ENCODE assay signal across 14 cellular contexts in genomic region chr4:105542032-105542431, GRCh38. TPM values are rescaled to one million over a fixed set of nuclear protein-coding genes. Genes with fewer than 3 reads are reported as not detected.
DNase-seq lines count a peak whose midpoint lies in the region; ATAC-seq and TF ChIP-seq lines count a peak whose summit lies in the region.
"Had no signal": no experiment of that assay in that cellular context is flagged by ENCODE, and none has a peak within 500 bp of the region (broad histone marks: within the 10 kb centered on the region; RNA-seq: fewer than 3 reads in every experiment).

No MANE protein-coding gene starts in this region.

- H3K4me3 ChIP-seq in mucosa of descending colon: no peak overlapping the region
- H3K4me3 ChIP-seq: A549, GM23248, HAP-1 had no signal

- no peaks in the 10 kb centered on the region for H3K36me3 ChIP-seq in mucosa of descending colon (ENCODE audit: low read depth)
- H3K36me3 ChIP-seq: HAP-1 had no signal

- H3K9me3 ChIP-seq in mucosa of descending colon: no peaks in the 10 kb centered on the region
- H3K9me3 ChIP-seq: A549, Caco-2, HAP-1 had no signal

- TF ChIP-seq CTCF in mucosa of descending colon (IDR thresholded peaks at IDR 0.05): no peak
- no peak for TF ChIP-seq CTCF in chondrocyte (IDR thresholded peaks at IDR 0.05)

- no peak overlapping the region for H3K27ac Mint-ChIP-seq in chondrocyte (ENCODE audit: unreplicated experiment)
- H3K27ac Mint-ChIP-seq: CD4-positive, alpha-beta T cell had no signal

- DNase-seq in NCI-H748 (lab: John Stamatoyannopoulos, UW; ENCODE audit: unreplicated experiment): peak; percentile 26
- no peak for DNase-seq in NCI-H748 treated with DMSO at 0.1 percent for 48 hours (lab: John Stamatoyannopoulos, UW)
- DNase-seq in NCI-H69 (lab: John Stamatoyannopoulos, UW): peak; percentile 45
- no peak for DNase-seq in mucosa of descending colon
- no peak for DNase-seq in epidermal melanocyte (ENCODE audit: insufficient read length, low spot score)
- DNase-seq in chondrocyte (ENCODE audit: low spot score): no peak
- DNase-seq: AML-193; Caco-2; CD4-positive, alpha-beta T cell; GM23248 had no signal

- no peaks in the 10 kb centered on the region for H3K4me1 Mint-ChIP-seq in chondrocyte (ENCODE audit: low read depth)

- peak; percentile 27 for ATAC-seq in mucosa of descending colon
- no peak for ATAC-seq in HG03039 (IDR thresholded peaks at IDR 0.05; ENCODE audit: unreplicated experiment)
- ATAC-seq: A549 had no signal

- H3K9me3 Mint-ChIP-seq in chondrocyte (ENCODE audit: low read depth): no peaks in the 10 kb centered on the region
- H3K9me3 Mint-ChIP-seq: CD4-positive, alpha-beta T cell had no signal

- intact Hi-C loops in mucosa of descending colon (cut with DNase I, micrococcal nuclease): no loop called here

- peaks cover 12% of the 10 kb centered on the region for H3K27me3 Mint-ChIP-seq in chondrocyte (ENCODE audit: low read depth)

- H3K4me3 Mint-ChIP-seq in chondrocyte (ENCODE audit: unreplicated experiment): no peak overlapping the region
- H3K4me3 Mint-ChIP-seq: CD4-positive, alpha-beta T cell had no signal

- H3K4me1 ChIP-seq in mucosa of descending colon (ENCODE audit: low read depth): peaks cover 14% of the 10 kb centered on the region
- H3K4me1 ChIP-seq: A549, Caco-2 had no signal

- H3K36me3 Mint-ChIP-seq in chondrocyte (ENCODE audit: low read depth): no peaks in the 10 kb centered on the region

RNA-seq across cellular contexts. Expression of gene ARHGEF38, which starts 10.4 kb away (rescaled TPM):
- total RNA-seq in mucosa of descending colon (10 to 100 TPM in 2 of 3 donors, 1 to 10 TPM in 1; 6.1 to 21.1 (median 17.8) TPM), chondrocyte (not detected in 3 replicates)
- total RNA-seq: CD4-positive, alpha-beta T cell; GM23248; H4 had no signal

Comparison
In these comparisons a context has a peak if more than half of its experiments do, and no peak if none do; other contexts are left out.
1. DNase-seq: peak in NCI-H748 (single experiment) and NCI-H69 (single experiment); none in NCI-H748 treated with DMSO at 0.1 percent for 48 hours (single experiment), mucosa of descending colon (0 of 3), epidermal melanocyte (single experiment) and chondrocyte (single experiment).